In the genomic region with DNA sequence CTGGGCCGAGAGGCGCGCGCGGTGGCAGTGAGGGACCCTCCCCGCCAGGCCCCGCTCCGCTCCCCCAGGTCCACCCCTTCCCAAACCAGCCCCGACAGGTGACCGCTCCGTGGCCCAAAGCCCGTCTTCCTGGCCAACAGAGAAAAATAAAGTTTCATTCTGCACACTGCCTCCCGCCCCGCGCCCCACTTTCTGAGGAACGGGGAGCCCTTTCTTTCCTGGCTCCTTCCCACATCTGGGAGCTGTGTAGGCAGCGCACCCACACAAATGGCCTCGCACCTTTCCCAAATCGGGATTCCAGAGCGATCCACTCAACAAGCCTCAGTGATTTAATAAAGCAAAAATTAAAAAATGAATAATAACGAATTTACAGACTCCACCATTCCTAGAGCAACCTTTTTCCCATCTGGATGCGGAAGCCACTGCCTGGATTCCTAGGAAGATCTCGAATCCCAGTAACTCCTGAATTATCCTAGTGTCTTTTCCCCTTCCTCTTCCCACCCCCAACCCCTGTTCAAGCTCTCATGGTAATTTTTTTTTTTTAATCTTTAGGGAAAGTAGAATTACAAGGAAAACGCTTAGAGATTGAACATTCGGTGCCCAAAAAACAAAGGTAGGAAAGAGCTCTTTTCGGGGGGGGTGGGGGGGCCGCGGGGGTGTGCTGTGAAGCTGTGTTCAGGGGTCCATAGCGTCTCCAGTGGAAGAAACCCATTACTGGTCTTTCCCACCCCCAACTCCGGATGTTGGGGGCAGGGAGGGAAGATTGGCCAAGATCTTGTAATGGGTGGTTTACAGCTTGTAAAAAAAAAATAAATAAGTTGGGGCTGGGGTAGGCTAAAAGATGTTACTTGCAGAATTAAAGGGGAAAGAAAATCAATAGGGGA, we compare ENCODE assay signal across 11 cellular contexts. TPM values are rescaled to one million over a fixed set of nuclear protein-coding genes. Genes with fewer than 3 reads are reported as not detected.
DNase-seq lines count a peak whose midpoint lies in the region; ATAC-seq and TF ChIP-seq lines count a peak whose summit lies in the region.
"Had no signal": no experiment of that assay in that cellular context is flagged by ENCODE, and none has a peak within 500 bp of the region (broad histone marks: within the 10 kb centered on the region; RNA-seq: fewer than 3 reads in every experiment).

No MANE protein-coding gene starts in this region.

- no peak for TF ChIP-seq CTCF in BJ (IDR thresholded peaks at IDR 0.05; ENCODE audit: insufficient read depth, low read depth, low read length)
- peak; percentile 16 for TF ChIP-seq CTCF in astrocyte of the spinal cord (IDR thresholded peaks at IDR 0.05; ENCODE audit: low read depth, low read length)
- TF ChIP-seq CTCF in RWPE1 (conservative IDR thresholded peaks at IDR 0.05; ENCODE audit: low read depth): no peak

- H3K36me3 ChIP-seq in BJ (ENCODE audit: control insufficient read depth, insufficient read depth, low read length) (no peaks in the 10 kb centered on the region), mesodermal cell (ENCODE audit: control insufficient read depth, insufficient read depth, low read length) (peaks cover 24% of the 10 kb centered on the region)

- POLR2A ChIA-PET in BJ (lab: Charles Lee) (interaction anchor here (0.7 kb wide), 1 partner anchor 194 kb away, joined by 3 read pairs; no protein-coding TSS in a partner anchor), RWPE1 (lab: Yijun Ruan, JAX; ENCODE audit: low non-redundant PET) (interaction anchor here (0.6 to 0.7 kb wide), 2 partner anchors 119 to 211 kb away, joined by 3 to 5 read pairs; no protein-coding TSS in a partner anchor)

- peak overlapping the region; percentile 98 for H3K27ac ChIP-seq in mesodermal cell (ENCODE audit: low read depth, low read length, severe bottlenecking)
- H3K27ac ChIP-seq in RWPE1: no peak overlapping the region

- no peak for ATAC-seq in GM19395 (IDR thresholded peaks at IDR 0.05; ENCODE audit: unreplicated experiment)

- H3K9me3 ChIP-seq in mesodermal cell (ENCODE audit: control insufficient read depth, low read length): no peaks in the 10 kb centered on the region

- peaks cover 10% of the 10 kb centered on the region for H3K4me1 ChIP-seq in mesodermal cell (ENCODE audit: control insufficient read depth, insufficient read depth, low read length, poor library complexity, severe bottlenecking)

- WGBS in mesodermal cell (ENCODE audit: insufficient coverage in 2 of 2), 2 experiments: 0% methylated on average over 15 to 21 of the region's 30 CpGs

- in situ Hi-C loops in astrocyte of the spinal cord (cut with HindIII; ENCODE audit: low sequenced_read_pairs): no loop called here

- CTCF ChIA-PET in BJ (lab: Yijun Ruan, JAX) (interaction anchor here (1.0 to 3.6 kb wide), 3 partner anchors 26 to 44 kb away, joined by 3 to 30 read pairs (median 3); no protein-coding TSS in a partner anchor), RWPE1 (lab: Yijun Ruan, JAX) (interaction anchor here (0.5 to 0.6 kb wide), 3 partner anchors 30 to 439 kb away, joined by 3 to 7 read pairs (median 3); partner anchors contain the start of gene GIP)

- no peak for DNase-seq in BJ (ENCODE audit: low read depth)
- DNase-seq in HT1080 (ENCODE audit: low read depth): peak; percentile 51
- DNase-seq in astrocyte of the spinal cord (ENCODE audit: low read depth, low spot score): peak; percentile 52
- no peak for DNase-seq in RWPE1 (ENCODE audit: low spot score)
- DNase-seq in middle frontal gyrus (ENCODE audit: extremely low spot score, low spot score): no peak
- DNase-seq in NCI-H345 treated with DMSO at 0.1 percent for 48 hours (lab: John Stamatoyannopoulos, UW; ENCODE audit: unreplicated experiment): no peak
- DNase-seq: central memory CD4-positive, alpha-beta T cell had no signal

- H3K27me3 ChIP-seq in BJ (ENCODE audit: control insufficient read depth, insufficient read depth, low read length): peaks cover 24% of the 10 kb centered on the region

- peak overlapping the region; percentile 41 for H3K4me3 ChIP-seq in BJ (ENCODE audit: low read depth, low read length)
- H3K4me3 ChIP-seq in astrocyte of the spinal cord (ENCODE audit: low read depth, low read length): peak overlapping the region; percentile 88
- peak overlapping the region; percentile 97 for H3K4me3 ChIP-seq in mesodermal cell (ENCODE audit: extremely low read depth, insufficient read depth, low read length, poor library complexity, severe bottlenecking)

RNA-seq across cellular contexts. Expression of gene IGF2BP1, which starts 1.6 kb away (rescaled TPM):
- 3.7 and 5.3 TPM in 2 replicates for polyA plus RNA-seq in BJ (2011; rRNA removed)
- 7.1 and 11.8 TPM in 2 replicates for polyA minus RNA-seq in BJ (2011; rRNA and poly(A)+ RNA removed)
- 18.5 and 18.6 TPM in 2 replicates for total RNA-seq in HT1080 (2014; rRNA removed; shearing (Covaris generic))
- polyA plus RNA-seq in HT1080 (2015; cell fraction: cytosol; rRNA removed): 10.5 and 12.1 TPM in 2 replicates
- polyA plus RNA-seq in HT1080 (2015; cell fraction: nucleus; rRNA removed): 34.4 and 34.5 TPM in 2 replicates
- 132 TPM for polyA plus RNA-seq in mesodermal cell (2013, experiment 1 of 2)
- polyA plus RNA-seq in mesodermal cell (2013, experiment 2 of 2): 126 TPM
- total RNA-seq: mesenteric fat pad had no signal

RNA-seq across cellular contexts. Expression of gene GIP, which starts 30.4 kb away (rescaled TPM):
- 0.12 and 0.16 TPM in 2 replicates for polyA plus RNA-seq in BJ (2011; rRNA removed)
- not detected in 2 replicates for polyA minus RNA-seq in BJ (2011; rRNA and poly(A)+ RNA removed)
- not detected in 2 replicates for total RNA-seq in HT1080 (2014; rRNA removed; shearing (Covaris generic))
- polyA plus RNA-seq in HT1080 (2015; cell fraction: cytosol; rRNA removed): not detected in 2 replicates
- not detected in 2 replicates for polyA plus RNA-seq in HT1080 (2015; cell fraction: nucleus; rRNA removed)
- 0.77 TPM for polyA plus RNA-seq in mesodermal cell (2013, experiment 1 of 2)
- 1.3 TPM for polyA plus RNA-seq in mesodermal cell (2013, experiment 2 of 2)
- total RNA-seq: M059J, mesenteric fat pad had no signal

RNA-seq across cellular contexts. Expression of gene SNF8, which starts 54.2 kb away (rescaled TPM):
- polyA plus RNA-seq in BJ (2011; rRNA removed): 104 and 113 TPM in 2 replicates
- 58.2 and 70.7 TPM in 2 replicates for polyA minus RNA-seq in BJ (2011; rRNA and poly(A)+ RNA removed)
- 124 and 127 TPM in 2 replicates for total RNA-seq in HT1080 (2014; rRNA removed; shearing (Covaris generic))
- 153 and 180 TPM in 2 replicates for polyA plus RNA-seq in HT1080 (2015; cell fraction: cytosol; rRNA removed)
- polyA plus RNA-seq in HT1080 (2015; cell fraction: nucleus; rRNA removed): 70.0 and 74.7 TPM in 2 replicates
- polyA plus RNA-seq in mesodermal cell (2013, experiment 1 of 2): 163 TPM
- 133 TPM for polyA plus RNA-seq in mesodermal cell (2013, experiment 2 of 2)

Comparison
In these comparisons a context has a peak if more than half of its experiments do, and no peak if none do; other contexts are left out.
1. DNase-seq: peak in HT1080 (single experiment) and astrocyte of the spinal cord (single experiment); none in BJ (single experiment), RWPE1 (single experiment), middle frontal gyrus (single experiment) and NCI-H345 treated with DMSO at 0.1 percent for 48 hours (single experiment).
2. H3K4me3 ChIP-seq: peak in every context shown above with its lines; median percentile 97 in mesodermal cell; 88 in astrocyte of the spinal cord; 41 in BJ.